In genomic region chr9:116632990-116633441, GRCh38 we compare ENCODE assay signal across 16 cellular contexts. TPM values are rescaled to one million over a fixed set of nuclear protein-coding genes. Genes with fewer than 3 reads are reported as not detected.
DNase-seq lines count a peak whose midpoint lies in the region; ATAC-seq, FAIRE-seq and TF ChIP-seq lines count a peak whose summit lies in the region.
"Had no signal": no experiment of that assay in that cellular context is flagged by ENCODE, and none has a peak within 500 bp of the region (broad histone marks: within the 10 kb centered on the region; RNA-seq: fewer than 3 reads in every experiment).

No MANE protein-coding gene starts in this region.

- FAIRE-seq in A549 (lab: Jason Lieb, UNC) (no peak), HepG2 (lab: Jason Lieb, UNC) (no peak)
- FAIRE-seq: H1 had no signal

- no peak overlapping the region for H3K4me2 ChIP-seq in A549
- H3K4me2 ChIP-seq in HepG2 (ENCODE audit: low read depth, low read length), result no peak overlapping the region

- CTCF ChIA-PET in A549 (lab: Yijun Ruan, JAX) (interaction anchor here (0.6 to 2.7 kb wide), 2 partner anchors 14 to 1040 kb away, joined by 3 to 10 read pairs; no protein-coding TSS in a partner anchor), HepG2 (lab: Yijun Ruan, JAX; ENCODE audit: low intra/inter-chr PET ratio, low total read pairs) (no interaction called here)
- CTCF ChIA-PET in activated CD8-positive, alpha-beta T cell treated with anti-CD3 and anti-CD28 coated beads, Interleukin-2, amount 10 ng/mL, durations not matched to agents 7 days and 5 days (lab: Charles Lee), result no interaction called here

- no peaks in the 10 kb centered on the region; the same call in 1 of the 2 replicates for H3K36me3 Mint-ChIP-seq in HFFc6 (ENCODE audit: low read depth)
- no peaks in the 10 kb centered on the region for H3K36me3 Mint-ChIP-seq in activated CD8-positive, alpha-beta T cell treated with anti-CD3 and anti-CD28 coated beads, Interleukin-2, amount 10 ng/mL, durations not matched to agents 7 days and 5 days (ENCODE audit: low read depth)

- 76% methylated on average over 3 of the region's 3 CpGs for WGBS in A549 (ENCODE audit: missing lambda C conversion rate)
- WGBS in HepG2 (ENCODE audit: low lambda C conversion rate), result 100% methylated on average over 3 of the region's 3 CpGs

- no peak for TF ChIP-seq CTCF in A549 (IDR thresholded peaks at IDR 0.05)
- no peak for TF ChIP-seq CTCF in HFFc6 (IDR thresholded peaks at IDR 0.05)
- no peak for TF ChIP-seq CTCF in HepG2 (CRISPR knock-in tag; IDR thresholded peaks at IDR 0.05)

- no peak for TF ChIP-seq POLR2A in A549 (IDR thresholded peaks at IDR 0.05; ENCODE audit: low read length)
- no peak for TF ChIP-seq POLR2A in HepG2 (IDR thresholded peaks at IDR 0.05; ENCODE audit: insufficient read depth in 1 of 2, low read depth in 2 of 2, low read length in 2 of 2)

- peaks cover 7% of the 10 kb centered on the region for H3K27me3 ChIP-seq in adipocyte (replicated peaks; ENCODE audit: control insufficient read depth, insufficient read depth, low read length)
- H3K27me3 ChIP-seq in HepG2 (ENCODE audit: control insufficient read depth in 1 of 2, insufficient read depth in 2 of 2, low read length in 2 of 2), result no peaks in the 10 kb centered on the region
- H3K27me3 ChIP-seq: ovary had no signal

- no peaks in the 10 kb centered on the region for H3K36me3 ChIP-seq in adipocyte (ENCODE audit: control insufficient read depth, insufficient read depth, low read length, severe bottlenecking)
- no peaks in the 10 kb centered on the region for H3K36me3 ChIP-seq in HepG2 (replicated peaks in 1 of 2; ENCODE audit: control insufficient read depth in 1 of 2, insufficient read depth in 2 of 2, low read length in 2 of 2)
- H3K36me3 ChIP-seq: ovary had no signal

- peak overlapping the region; percentile 38 for H3K27ac Mint-ChIP-seq in HFFc6
- no peak overlapping the region for H3K27ac Mint-ChIP-seq in activated CD8-positive, alpha-beta T cell treated with anti-CD3 and anti-CD28 coated beads, Interleukin-2, amount 10 ng/mL, durations not matched to agents 7 days and 5 days

- H3K4me1 Mint-ChIP-seq in HFFc6 (ENCODE audit: low read depth), result peaks cover 29% of the 10 kb centered on the region
- H3K4me1 Mint-ChIP-seq in activated CD8-positive, alpha-beta T cell treated with anti-CD3 and anti-CD28 coated beads, Interleukin-2, amount 10 ng/mL, durations not matched to agents 7 days and 5 days (ENCODE audit: low read depth), result no peaks in the 10 kb centered on the region

- no peak for ATAC-seq in A549
- ATAC-seq in left ventricle myocardium superior, result peak; percentile 69
- no peak for ATAC-seq in activated CD8-positive, alpha-beta T cell treated with anti-CD3 and anti-CD28 coated beads, Interleukin-2, amount 10 ng/mL, durations not matched to agents 7 days and 5 days
- ATAC-seq in HepG2, result no peak
- no peak for ATAC-seq in HG03439 (IDR thresholded peaks at IDR 0.05; ENCODE audit: unreplicated experiment)

- no peaks in the 10 kb centered on the region for H3K9me3 ChIP-seq in A549
- peaks cover 8% of the 10 kb centered on the region for H3K9me3 ChIP-seq in adipocyte (ENCODE audit: control insufficient read depth, low read length)
- no peaks in the 10 kb centered on the region for H3K9me3 ChIP-seq in HepG2 (ENCODE audit: low read length)
- H3K9me3 ChIP-seq: ovary had no signal

- peak overlapping the region; percentile 24 for H3K4me3 Mint-ChIP-seq in HFFc6
- H3K4me3 Mint-ChIP-seq in activated CD8-positive, alpha-beta T cell treated with anti-CD3 and anti-CD28 coated beads, Interleukin-2, amount 10 ng/mL, durations not matched to agents 7 days and 5 days, result no peak overlapping the region

- DNase-seq in A549 (ENCODE audit: low read depth in 1 of 2, low spot score in 1 of 2), result no peak
- peak; percentile 70 for DNase-seq in HFFc6
- no peak for DNase-seq in adipocyte (ENCODE audit: low read depth)
- DNase-seq in left ventricle myocardium superior, result no peak
- no peak for DNase-seq in NCI-H2171 (lab: John Stamatoyannopoulos, UW)
- DNase-seq in activated CD8-positive, alpha-beta T cell treated with anti-CD3 and anti-CD28 coated beads, Interleukin-2, amount 10 ng/mL, durations not matched to agents 7 days and 5 days, result no peak
- no peak for DNase-seq in HepG2 (ENCODE audit: low spot score)
- DNase-seq: activated gamma-delta T cell treated with Interleukin-2 at 50 U/mL for 16 hours; caudate nucleus; midbrain; NCI-H1092 treated with DMSO at 0.1 percent for 48 hours; NCI-H446 treated with DMSO at 0.1 percent for 48 hours; ovary; stimulated activated CD4-positive, alpha-beta T cell treated with anti-CD3 and anti-CD28 coated beads, Interleukin-15, amount 100 ng/mL, for 24 hours had no signal

- intact Hi-C loops in left ventricle myocardium superior (cut with micrococcal nuclease) (no loop called here), HepG2 (cut with micrococcal nuclease; ENCODE audit: unreplicated experiment) (no loop called here)

- TF ChIP-seq RAD21 in A549 (conservative IDR thresholded peaks at IDR 0.05 in 1 of 2, IDR thresholded peaks at IDR 0.05 in 1 of 2), result no peak
- TF ChIP-seq RAD21 in HepG2 (CRISPR knock-in tag; IDR thresholded peaks at IDR 0.05), result no peak

- H3K9me3 Mint-ChIP-seq in HFFc6, result no peaks in the 10 kb centered on the region
- no peaks in the 10 kb centered on the region for H3K9me3 Mint-ChIP-seq in activated CD8-positive, alpha-beta T cell treated with anti-CD3 and anti-CD28 coated beads, Interleukin-2, amount 10 ng/mL, durations not matched to agents 7 days and 5 days (ENCODE audit: insufficient read depth)

- H3K27ac ChIP-seq in A549 (no peak overlapping the region), HepG2 (ENCODE audit: extremely low read length, insufficient read depth, low read length) (no peak overlapping the region)
- H3K27ac ChIP-seq: ovary had no signal

- H2AFZ ChIP-seq in HepG2 (ENCODE audit: low read length), result no peak overlapping the region

- H3K9ac ChIP-seq in adipocyte (ENCODE audit: low read length) (no peak overlapping the region), HepG2 (ENCODE audit: insufficient read depth, low read depth, low read length) (no peak overlapping the region)

- no peaks in the 10 kb centered on the region for H4K20me1 ChIP-seq in HepG2 (ENCODE audit: insufficient read depth, low read length)

- BruUV-seq in HepG2 (replicated peaks; lab: Mats Ljungman, UMichigan), result no TSS peak

- in situ Hi-C loops in HepG2 (cut with HindIII; ENCODE audit: extremely low pct_ligation_motif_present, low pct_unique_long_range_greater_than_20kb), result no loop called here

- no peak overlapping the region for H3K4me3 ChIP-seq in A549
- peak overlapping the region; percentile 22 for H3K4me3 ChIP-seq in adipocyte (ENCODE audit: low read length)
- no peak overlapping the region for H3K4me3 ChIP-seq in HepG2 (replicated peaks in 1 of 3; ENCODE audit: insufficient read depth in 1 of 3, low read depth in 2 of 3, low read length in 3 of 3)
- H3K4me3 ChIP-seq: ovary had no signal

- H3K4me1 ChIP-seq in A549 (no peaks in the 10 kb centered on the region; the same call in 2 of the 3 replicates), adipocyte (ENCODE audit: control insufficient read depth, insufficient read depth, low read length) (peaks cover 17% of the 10 kb centered on the region), HepG2 (ENCODE audit: insufficient read depth, low read length) (no peaks in the 10 kb centered on the region)

- H3K79me2 ChIP-seq in HepG2 (ENCODE audit: insufficient read depth, low read length), result no peaks in the 10 kb centered on the region

- no peaks in the 10 kb centered on the region; the same call in 1 of the 2 replicates for H3K27me3 Mint-ChIP-seq in HFFc6 (ENCODE audit: insufficient read depth)
- H3K27me3 Mint-ChIP-seq in activated CD8-positive, alpha-beta T cell treated with anti-CD3 and anti-CD28 coated beads, Interleukin-2, amount 10 ng/mL, durations not matched to agents 7 days and 5 days (ENCODE audit: low read depth), result no peaks in the 10 kb centered on the region

- TF ChIP-seq EP300 in A549 (IDR thresholded peaks at IDR 0.05) (no peak), HepG2 (IDR thresholded peaks at IDR 0.05; ENCODE audit: low read depth in 2 of 2, low read length in 2 of 2) (no peak), HepG2 (CRISPR knock-in tag; IDR thresholded peaks at IDR 0.05; ENCODE audit: borderline replicate concordance) (no peak)

- POLR2A ChIA-PET in A549 (lab: Yijun Ruan, JAX) (no interaction called here), HepG2 (lab: Yijun Ruan, JAX) (no interaction called here)
- POLR2A ChIA-PET in activated CD8-positive, alpha-beta T cell treated with anti-CD3 and anti-CD28 coated beads, Interleukin-2, amount 10 ng/mL, durations not matched to agents 7 days and 5 days (lab: Charles Lee), result no interaction called here

RNA-seq across cellular contexts. Expression of gene TRIM32, which starts 54.1 kb away (rescaled TPM):
- polyA plus RNA-seq in A549 (2011; rRNA removed) (23.8 and 29.0 TPM in 2 replicates), A549 (2017; fragmentation: RNase III; extraction: RNeasy Plus Mini Kit Qiagen cat#74134 plus additional on column Dnase treatment) (16.9 to 17.6 TPM (median 17.4 TPM) in 3 replicates), HepG2 (2011; rRNA removed) (6.5 and 6.9 TPM in 2 replicates)
- polyA plus RNA-seq in A549 (2012; cell fraction: cytosol; rRNA removed), result 7.7 and 10.0 TPM in 2 replicates
- 13.6 and 17.2 TPM in 2 replicates for polyA plus RNA-seq in A549 (2012; cell fraction: nucleus; rRNA removed)
- 47.5 and 63.6 TPM in 2 replicates for polyA minus RNA-seq in A549 (2011; rRNA and poly(A)+ RNA removed)
- total RNA-seq in HFFc6 (2021; fragmentation: NEBNext Ultra II Directional; extraction: Animal tissue kit (Norgen Biotek cat#: 25700)), result 10 to 100 TPM; 53.7 to 71.6 (median 60.3) TPM
- total RNA-seq in left ventricle myocardium superior (18.0 TPM), HepG2 (2016; rRNA removed; fragmentation: Illumina TruSeq; extraction: Trizol) (7.7 and 11.6 TPM in 2 replicates)
- 10 to 100 TPM; 17.5 to 18.2 TPM for total RNA-seq in activated CD8-positive, alpha-beta T cell treated with anti-CD3 and anti-CD28 coated beads, Interleukin-2, amount 10 ng/mL, durations not matched to agents 7 days and 5 days
- total RNA-seq in HepG2 (2016; cell fraction: cytosol; rRNA removed; fragmentation: Illumina TruSeq; extraction: Trizol; ENCODE audit: low read depth), result 1.0 and 1.9 TPM in 2 replicates
- 8.8 and 12.5 TPM in 2 replicates for total RNA-seq in HepG2 (2016; cell fraction: insoluble cytoplasmic fraction; rRNA removed; fragmentation: Illumina TruSeq; extraction: Trizol)
- total RNA-seq in HepG2 (2016; cell fraction: membrane; rRNA removed; fragmentation: Illumina TruSeq; extraction: Trizol), result 3.9 and 4.2 TPM in 2 replicates
- total RNA-seq in HepG2 (2016; cell fraction: nucleus; rRNA removed; fragmentation: Illumina TruSeq; extraction: Trizol), result 7.1 and 8.6 TPM in 2 replicates
- polyA plus RNA-seq in HepG2 (2011; cell fraction: cytosol; rRNA removed), result 4.4 and 6.4 TPM in 2 replicates
- 8.4 and 8.9 TPM in 2 replicates for polyA plus RNA-seq in HepG2 (2011; cell fraction: nucleus; rRNA removed)
- 4.1 and 5.1 TPM in 2 replicates for polyA plus RNA-seq in HepG2 (2012)
- polyA plus RNA-seq in HepG2 (2016; cell fraction: cytosol; fragmentation: Illumina TruSeq; extraction: Trizol; ENCODE audit: low read depth), result 0.52 and 0.58 TPM in 2 replicates
- polyA plus RNA-seq in HepG2 (2016; cell fraction: insoluble cytoplasmic fraction; fragmentation: Illumina TruSeq; extraction: Trizol; ENCODE audit: low read depth), result 8.0 and 9.9 TPM in 2 replicates
- 1.6 and 2.2 TPM in 2 replicates for polyA plus RNA-seq in HepG2 (2016; cell fraction: membrane; fragmentation: Illumina TruSeq; extraction: Trizol; ENCODE audit: low read depth)
- 6.8 and 7.6 TPM in 2 replicates for polyA plus RNA-seq in HepG2 (2016; cell fraction: nucleus; fragmentation: Illumina TruSeq; extraction: Trizol; ENCODE audit: insufficient read depth, low read depth)
- polyA minus RNA-seq in HepG2 (2011; rRNA and poly(A)+ RNA removed; ENCODE audit: low replicate concordance), result 45.6 and 65.4 TPM in 2 replicates
- 7.4 and 9.6 TPM in 2 replicates for polyA minus RNA-seq in HepG2 (2011; cell fraction: cytosol; rRNA and poly(A)+ RNA removed)
- polyA minus RNA-seq in HepG2 (2011; cell fraction: nucleus; rRNA and poly(A)+ RNA removed), result 24.2 and 30.6 TPM in 2 replicates
